In genomic region chr2:131390495-131391130, GRCh38 we compare ENCODE assay signal across 7 cellular contexts. TPM values are rescaled to one million over a fixed set of nuclear protein-coding genes. Genes with fewer than 3 reads are reported as not detected.
"Had no signal": no experiment of that assay in that cellular context is flagged by ENCODE, and none has a peak within 500 bp of the region (broad histone marks: within the 10 kb centered on the region; RNA-seq: fewer than 3 reads in every experiment).

No MANE protein-coding gene starts in this region.

RNA-seq across cellular contexts. Expression of gene RAB6D, which starts 26.6 kb away (rescaled TPM):
- total RNA-seq: subcutaneous adipose tissue, thoracic aorta, thyroid gland, tibial nerve, upper lobe of right lung, vagina had no signal
- polyA plus RNA-seq: stomach had no signal
